ENCODE assay signal across 23 cellular contexts in the genomic region with DNA sequence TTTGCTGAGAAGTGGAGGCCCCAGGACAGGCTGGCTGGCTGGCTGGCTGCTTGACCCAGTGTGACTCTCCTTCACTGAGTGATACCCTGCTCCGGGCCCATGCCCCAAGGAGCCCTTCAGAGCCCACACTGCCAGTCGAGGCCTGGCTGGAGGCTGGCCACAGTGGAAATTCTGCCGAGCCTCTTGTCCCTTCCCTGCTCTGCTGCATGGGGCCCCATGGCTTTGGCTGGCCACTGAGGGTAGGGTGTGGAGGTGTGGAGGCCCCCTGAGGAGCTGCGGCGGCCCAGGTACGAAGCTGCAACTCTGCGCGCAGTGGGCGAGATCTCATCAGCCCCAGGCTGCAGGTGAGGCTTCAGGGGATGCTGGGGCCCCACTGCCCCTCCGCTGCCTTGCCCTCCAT. TPM values are rescaled to one million over a fixed set of nuclear protein-coding genes. Genes with fewer than 3 reads are reported as not detected.
DNase-seq lines count a peak whose midpoint lies in the region; ATAC-seq, FAIRE-seq and TF ChIP-seq lines count a peak whose summit lies in the region.
"Had no signal": no experiment of that assay in that cellular context is flagged by ENCODE, and none has a peak within 500 bp of the region (broad histone marks: within the 10 kb centered on the region; RNA-seq: fewer than 3 reads in every experiment).

No MANE protein-coding gene starts in this region.

- peaks cover 68% of the 10 kb centered on the region for H3K4me1 ChIP-seq in OCI-LY1 (ENCODE audit: insufficient read depth, low read length, severe bottlenecking)
- peaks cover 0 to 12% of the 10 kb centered on the region in 2 donors for H3K4me1 ChIP-seq in kidney (ENCODE audit: control insufficient read depth in 1 of 2, insufficient read depth in 1 of 2, low read depth in 1 of 2, low read length in 2 of 2)

- TF ChIP-seq CTCF in OCI-LY1 (IDR thresholded peaks at IDR 0.05; ENCODE audit: low read length) (no peak), kidney (IDR thresholded peaks at IDR 0.05; ENCODE audit: borderline replicate concordance, extremely low read depth, insufficient read depth) (no peak)

- H3F3A ChIP-seq in OCI-LY1 (ENCODE audit: insufficient read depth, low read length) = no peaks in the 10 kb centered on the region

- no peaks in the 10 kb centered on the region for H3K9me3 ChIP-seq in OCI-LY1 (ENCODE audit: low read length)
- no peaks in the 10 kb centered on the region for H3K9me3 ChIP-seq in kidney (ENCODE audit: control insufficient read depth in 1 of 2, low read length in 2 of 2)

- DNase-seq in Right ventricle myocardium superior (peak; percentile 36), cardiac septum (ENCODE audit: low spot score) (no peak), kidney (peak; percentile 57), amygdala (lab: John Stamatoyannopoulos, UW) (no peak)
- DNase-seq: CD4-positive, CD25-positive, alpha-beta regulatory T cell; CD8-positive, alpha-beta memory T cell; DMS53; DMS79 treated with DMSO at 0.1 percent for 48 hours; GF-D8; GOT3; H7; HCEC 1CT had no signal

- H3K27me3 ChIP-seq in OCI-LY1 (ENCODE audit: insufficient read depth, low read length) = no peaks in the 10 kb centered on the region
- H3K27me3 ChIP-seq: BLaER1 had no signal

- no peak overlapping the region for H3K4me3 ChIP-seq in OCI-LY1 (ENCODE audit: low read depth, low read length, poor library complexity, severe bottlenecking)
- no peak overlapping the region for H3K4me3 ChIP-seq in kidney (ENCODE audit: low read length in 2 of 2)
- H3K4me3 ChIP-seq: BLaER1 had no signal

- peak overlapping the region; percentile 28 for H3K27ac Mint-ChIP-seq in stimulated activated memory B cell treated with anti-CD40 and anti-IgM and Interleukin-4, amounts not matched to agents 10 μg/mL and 1 μg/mL and 100 μg/mL, for 72 hours
- H3K27ac Mint-ChIP-seq: B cell; CD4-positive, CD25-positive, alpha-beta regulatory T cell had no signal

- H4K20me1 ChIP-seq in OCI-LY1 (ENCODE audit: insufficient read depth, low read length) = no peaks in the 10 kb centered on the region
- H4K20me1 ChIP-seq: BLaER1 had no signal

- H3K36me3 Mint-ChIP-seq in stimulated activated memory B cell treated with anti-CD40 and anti-IgM and Interleukin-4, amounts not matched to agents 10 μg/mL and 1 μg/mL and 100 μg/mL, for 72 hours = peaks cover 22% of the 10 kb centered on the region
- H3K36me3 Mint-ChIP-seq: CD4-positive, CD25-positive, alpha-beta regulatory T cell had no signal

- no peaks in the 10 kb centered on the region for H3K27me3 Mint-ChIP-seq in stimulated activated memory B cell treated with anti-CD40 and anti-IgM and Interleukin-4, amounts not matched to agents 10 μg/mL and 1 μg/mL and 100 μg/mL, for 72 hours
- H3K27me3 Mint-ChIP-seq: B cell; CD4-positive, CD25-positive, alpha-beta regulatory T cell had no signal

- H3K36me3 ChIP-seq in OCI-LY1 (ENCODE audit: insufficient read depth, low read length) (peaks cover 16% of the 10 kb centered on the region), kidney (ENCODE audit: control insufficient read depth in 1 of 2, insufficient read depth in 2 of 2, low read length in 2 of 2) (peaks cover 17 to 22% of the 10 kb centered on the region in 2 donors)

- H3K9me3 Mint-ChIP-seq in stimulated activated memory B cell treated with anti-CD40 and anti-IgM and Interleukin-4, amounts not matched to agents 10 μg/mL and 1 μg/mL and 100 μg/mL, for 72 hours = no peaks in the 10 kb centered on the region
- H3K9me3 Mint-ChIP-seq: CD4-positive, CD25-positive, alpha-beta regulatory T cell; CD8-positive, alpha-beta memory T cell had no signal

- no peak overlapping the region for H3K4me2 ChIP-seq in OCI-LY1 (ENCODE audit: low read length)
- H3K4me2 ChIP-seq: BLaER1 had no signal

- FAIRE-seq in kidney (lab: Jason Lieb, UNC) = no peak
- FAIRE-seq: A204.1, GM12891, GM18507 had no signal

- H3K4me1 Mint-ChIP-seq in stimulated activated memory B cell treated with anti-CD40 and anti-IgM and Interleukin-4, amounts not matched to agents 10 μg/mL and 1 μg/mL and 100 μg/mL, for 72 hours = peaks cover 38% of the 10 kb centered on the region

- ATAC-seq in Right ventricle myocardium superior (ENCODE audit: poor library complexity) = no peak
- no peak for ATAC-seq in stimulated activated memory B cell treated with anti-CD40 and anti-IgM and Interleukin-4, amounts not matched to agents 10 μg/mL and 1 μg/mL and 100 μg/mL, for 72 hours
- ATAC-seq in HG02852 (IDR thresholded peaks at IDR 0.05; ENCODE audit: unreplicated experiment) = no peak
- no peak for ATAC-seq in HG02981 (IDR thresholded peaks at IDR 0.05; ENCODE audit: unreplicated experiment)

- no peak overlapping the region for H3K9ac ChIP-seq in OCI-LY1 (ENCODE audit: low read length)
- no peak overlapping the region for H3K9ac ChIP-seq in kidney (ENCODE audit: low read length in 2 of 2)
- H3K9ac ChIP-seq: BLaER1 had no signal

- H3K4me3 Mint-ChIP-seq in stimulated activated memory B cell treated with anti-CD40 and anti-IgM and Interleukin-4, amounts not matched to agents 10 μg/mL and 1 μg/mL and 100 μg/mL, for 72 hours = no peak overlapping the region
- H3K4me3 Mint-ChIP-seq: B cell had no signal

- no peak overlapping the region for H2AFZ ChIP-seq in OCI-LY1 (ENCODE audit: low read length)

- intact Hi-C loops in Right ventricle myocardium superior (cut with DNase I) (loop anchor here (5.0 kb wide), 1 partner anchor 235 kb away; no protein-coding TSS in a partner anchor), cardiac septum (cut with DNase I) (no loop called here), kidney (cut with DNase I) (loop anchor here (10.0 kb wide), 1 partner anchor 237 kb away; no protein-coding TSS in a partner anchor)

- no peaks in the 10 kb centered on the region for H3K79me2 ChIP-seq in OCI-LY1 (ENCODE audit: insufficient read depth, low read length)

- peak overlapping the region; percentile 98 for H3K27ac ChIP-seq in OCI-LY1 (ENCODE audit: low read depth, low read length, poor library complexity, severe bottlenecking)
- H3K27ac ChIP-seq in kidney (ENCODE audit: low read depth in 2 of 2, low read length in 2 of 2) = no peak overlapping the region
- H3K27ac ChIP-seq: 22Rv1, BLaER1, C4-2B had no signal

- H3K9me2 ChIP-seq in OCI-LY1 (ENCODE audit: low read depth, low read length) = no peaks in the 10 kb centered on the region

RNA-seq across cellular contexts. Expression of gene HMOX1, which starts 33.4 kb away (rescaled TPM):
- 4.8 TPM for total RNA-seq in Right ventricle myocardium superior
- total RNA-seq in cardiac septum = 17.3 TPM
- 37.7 TPM for total RNA-seq in kidney
- 234 TPM for polyA plus RNA-seq in kidney (ENCODE audit: insufficient read depth, low read depth, low replicate concordance)
- total RNA-seq: CD4-positive, CD25-positive, alpha-beta regulatory T cell had no signal

RNA-seq across cellular contexts. Expression of gene TOM1, which starts 47.8 kb away (rescaled TPM):
- total RNA-seq in Right ventricle myocardium superior (68.6 TPM), cardiac septum (37.5 TPM), kidney (68.2 TPM)
- polyA plus RNA-seq in kidney (ENCODE audit: insufficient read depth, low read depth, low replicate concordance) = 67.0 TPM

RNA-seq across cellular contexts. Expression of gene MCM5, which starts 52.5 kb away (rescaled TPM):
- total RNA-seq in Right ventricle myocardium superior (10.2 TPM), cardiac septum (9.0 TPM), kidney (26.4 TPM)
- polyA plus RNA-seq in kidney (ENCODE audit: insufficient read depth, low read depth, low replicate concordance) = 10.2 TPM

Comparison
In these comparisons a context has a peak if more than half of its experiments do, and no peak if none do; other contexts are left out.
1. DNase-seq: peak in Right ventricle myocardium superior (single experiment) and kidney (single experiment); none in cardiac septum (single experiment) and amygdala (0 of 56).